ENCODE assay signal across 8 cellular contexts in the genomic region with DNA sequence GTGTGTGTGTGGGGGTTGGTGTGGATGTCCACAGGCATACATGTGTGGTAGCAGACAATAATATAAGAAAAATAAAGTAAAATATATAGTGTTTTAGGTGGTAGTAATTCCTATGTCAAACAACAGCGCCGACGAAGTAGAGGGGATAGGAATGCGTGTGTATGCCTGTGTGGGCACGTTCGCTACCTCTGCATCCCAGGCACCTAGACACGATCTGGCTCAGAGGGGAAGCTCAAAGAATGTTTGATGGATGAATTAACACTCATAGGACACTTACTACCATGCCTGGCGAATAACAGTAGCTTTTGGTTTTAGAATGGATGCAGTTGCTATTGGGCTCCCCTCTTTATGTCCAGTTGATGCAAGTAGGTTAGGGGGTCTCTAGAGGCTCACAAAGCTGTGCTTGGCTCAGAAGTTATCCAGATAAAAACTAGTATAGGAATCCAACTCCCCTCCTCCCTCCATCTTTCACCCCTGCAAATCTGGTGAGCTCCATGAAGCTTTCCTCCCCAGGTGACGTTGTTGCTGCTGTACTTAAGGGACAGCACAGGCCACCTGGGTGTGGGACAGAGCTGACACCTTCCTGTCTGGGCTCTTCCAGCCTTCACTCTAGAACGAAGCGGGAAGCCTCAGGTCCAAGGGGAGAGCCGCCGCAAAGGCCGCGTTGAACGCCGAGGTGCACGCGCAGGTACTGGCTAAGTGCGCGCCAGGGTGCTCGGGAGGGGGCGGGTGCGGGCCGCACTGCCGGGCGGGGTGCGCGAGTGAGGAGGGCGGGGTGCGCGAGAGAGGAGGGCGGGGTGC.
DNase-seq lines count a peak whose midpoint lies in the region; ATAC-seq, FAIRE-seq and TF ChIP-seq lines count a peak whose summit lies in the region.

No MANE protein-coding gene starts in this region.

- no peaks in the 10 kb centered on the region for H3K9me3 ChIP-seq in liver (ENCODE audit: control insufficient read depth in 4 of 4, low read length in 3 of 4)

- no peak for FAIRE-seq in HTR-8/SVneo (lab: Jason Lieb, UNC)

- DNase-seq in Caki2 (ENCODE audit: low read depth) (peak; percentile 16), HTR-8/SVneo (ENCODE audit: insufficient read length, low spot score) (peak; percentile 21), DMS114 treated with DMSO at 0.1 percent for 48 hours (lab: John Stamatoyannopoulos, UW; ENCODE audit: unreplicated experiment) (no peak), SHP77 treated with DMSO at 0.1 percent for 48 hours (lab: John Stamatoyannopoulos, UW) (no peak)
- DNase-seq in activated CD4-positive, CD25-positive, alpha-beta regulatory T cell treated with anti-CD3 and anti-CD28 coated beads, Interleukin-2, amount 50 U/mL, for 72 hours = peak; percentile 63
- DNase-seq in central memory CD8-positive, alpha-beta T cell (ENCODE audit: low spot score in 2 of 2) = peak; percentile 25 to 36
- peak; percentile 38 to 59 (median 45) for DNase-seq in stimulated activated CD4-positive, alpha-beta T cell treated with anti-CD3 and anti-CD28 coated beads, TNF-alpha, amount 100 ng/mL, for 24 hours (ENCODE audit: low read depth in 3 of 3)

- in situ Hi-C loops in Caki2 (cut with HindIII; ENCODE audit: low pct_unique_long_range_greater_than_20kb, low sequenced_read_pairs) = no loop called here

- no peaks in the 10 kb centered on the region for H3K4me1 Mint-ChIP-seq in central memory CD8-positive, alpha-beta T cell

- 14% methylated on average over 33 of the region's 33 CpGs for WGBS in liver

- TF ChIP-seq CTCF in liver (IDR thresholded peaks at IDR 0.05; ENCODE audit: low read depth, low read length, missing input control) = no peak

- H3K27me3 ChIP-seq in liver (ENCODE audit: control insufficient read depth in 4 of 4, insufficient read depth in 4 of 4, low read length in 3 of 4) = no peaks in the 10 kb centered on the region

- H3K27ac Mint-ChIP-seq in central memory CD8-positive, alpha-beta T cell (ENCODE audit: low read depth) = peak overlapping the region; percentile 57

- H3K4me3 ChIP-seq in liver (ENCODE audit: low read depth in 1 of 3, low read length in 3 of 3) = peak overlapping the region; percentile 15 to 53 (median 33)

- H3K36me3 Mint-ChIP-seq in central memory CD8-positive, alpha-beta T cell (ENCODE audit: insufficient read depth) = peaks cover 3% of the 10 kb centered on the region

- H3K4me1 ChIP-seq in liver (ENCODE audit: control insufficient read depth in 4 of 4, insufficient read depth in 4 of 4, low read length in 3 of 4) = peaks cover 0 to 10% (median 8%) of the 10 kb centered on the region in 4 donors

- ATAC-seq in central memory CD8-positive, alpha-beta T cell (replicated peaks; ENCODE audit: extremely low read depth, poor library complexity, severe bottlenecking) = peak; percentile 77

- no peaks in the 10 kb centered on the region for H3K27me3 Mint-ChIP-seq in central memory CD8-positive, alpha-beta T cell

- TF ChIP-seq RAD21 in liver (IDR thresholded peaks at IDR 0.05) = no peak

- peak overlapping the region; percentile 69 for H3K4me3 Mint-ChIP-seq in central memory CD8-positive, alpha-beta T cell

- peak overlapping the region in 1 of 2 donors; percentile 11 for H3K27ac ChIP-seq in liver (ENCODE audit: low read depth in 1 of 2, low read length in 2 of 2)

- no peaks in the 10 kb centered on the region for H3K9me3 Mint-ChIP-seq in central memory CD8-positive, alpha-beta T cell

- H3K36me3 ChIP-seq in liver (ENCODE audit: control insufficient read depth in 4 of 4, insufficient read depth in 3 of 4, low read depth in 1 of 4, low read length in 3 of 4) = no peaks in the 10 kb centered on the region

- no peak overlapping the region for H3K9ac ChIP-seq in liver (ENCODE audit: low read depth in 1 of 2, low read length in 2 of 2)

TF ChIP-seq in liver, 16 proteins besides CTCF, POLR2A, EP300 and RAD21:
- TF ChIP-seq YY1 (IDR thresholded peaks at IDR 0.05) (peak; percentile 12), RXRA (IDR thresholded peaks at IDR 0.05) (no peak)
- TF ChIP-seq, protein P1, sequence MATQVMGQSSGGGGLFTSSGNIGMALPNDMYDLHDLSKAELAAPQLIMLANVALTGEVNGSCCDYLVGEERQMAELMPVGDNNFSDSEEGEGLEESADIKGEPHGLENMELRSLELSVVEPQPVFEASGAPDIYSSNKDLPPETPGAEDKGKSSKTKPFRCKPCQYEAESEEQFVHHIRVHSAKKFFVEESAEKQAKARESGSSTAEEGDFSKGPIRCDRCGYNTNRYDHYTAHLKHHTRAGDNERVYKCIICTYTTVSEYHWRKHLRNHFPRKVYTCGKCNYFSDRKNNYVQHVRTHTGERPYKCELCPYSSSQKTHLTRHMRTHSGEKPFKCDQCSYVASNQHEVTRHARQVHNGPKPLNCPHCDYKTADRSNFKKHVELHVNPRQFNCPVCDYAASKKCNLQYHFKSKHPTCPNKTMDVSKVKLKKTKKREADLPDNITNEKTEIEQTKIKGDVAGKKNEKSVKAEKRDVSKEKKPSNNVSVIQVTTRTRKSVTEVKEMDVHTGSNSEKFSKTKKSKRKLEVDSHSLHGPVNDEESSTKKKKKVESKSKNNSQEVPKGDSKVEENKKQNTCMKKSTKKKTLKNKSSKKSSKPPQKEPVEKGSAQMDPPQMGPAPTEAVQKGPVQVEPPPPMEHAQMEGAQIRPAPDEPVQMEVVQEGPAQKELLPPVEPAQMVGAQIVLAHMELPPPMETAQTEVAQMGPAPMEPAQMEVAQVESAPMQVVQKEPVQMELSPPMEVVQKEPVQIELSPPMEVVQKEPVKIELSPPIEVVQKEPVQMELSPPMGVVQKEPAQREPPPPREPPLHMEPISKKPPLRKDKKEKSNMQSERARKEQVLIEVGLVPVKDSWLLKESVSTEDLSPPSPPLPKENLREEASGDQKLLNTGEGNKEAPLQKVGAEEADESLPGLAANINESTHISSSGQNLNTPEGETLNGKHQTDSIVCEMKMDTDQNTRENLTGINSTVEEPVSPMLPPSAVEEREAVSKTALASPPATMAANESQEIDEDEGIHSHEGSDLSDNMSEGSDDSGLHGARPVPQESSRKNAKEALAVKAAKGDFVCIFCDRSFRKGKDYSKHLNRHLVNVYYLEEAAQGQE (IDR thresholded peaks at IDR 0.05) = no peak

Comparison
In these comparisons a context has a peak if more than half of its experiments do, and no peak if none do; other contexts are left out.
1. DNase-seq: peak in Caki2 (single experiment), HTR-8/SVneo (single experiment), activated CD4-positive, CD25-positive, alpha-beta regulatory T cell treated with anti-CD3 and anti-CD28 coated beads, Interleukin-2, amount 50 U/mL, for 72 hours (single experiment), central memory CD8-positive, alpha-beta T cell (2 of 2) and stimulated activated CD4-positive, alpha-beta T cell treated with anti-CD3 and anti-CD28 coated beads, TNF-alpha, amount 100 ng/mL, for 24 hours (3 of 3); none in DMS114 treated with DMSO at 0.1 percent for 48 hours (single experiment) and SHP77 treated with DMSO at 0.1 percent for 48 hours (single experiment).